In genomic region chr1:53373246-53373645, GRCh38 we compare ENCODE assay signal across 13 cellular contexts.
"Had no signal": no experiment of that assay in that cellular context is flagged by ENCODE, and none has a peak within 500 bp of the region (broad histone marks: within the 10 kb centered on the region; RNA-seq: fewer than 3 reads in every experiment).

No MANE protein-coding gene starts in this region.

- H3K9me3 ChIP-seq: gastroesophageal sphincter, left ventricle myocardium inferior, mucosa of descending colon had no signal

- DNase-seq: activated CD4-positive, alpha-beta T cell treated with anti-CD3 and anti-CD28 coated beads, Interleukin-2, amount 50 U/mL, for 4 hours; activated T-cell treated with anti-CD3 and anti-CD28 coated beads, Interleukin-2, amount 50 U/mL, for 4 hours; anterior cingulate cortex; erythroblast; left ventricle myocardium inferior; mucosa of descending colon; retina; stimulated activated CD4-positive, alpha-beta T cell treated with anti-CD3 and anti-CD28 coated beads, Interleukin-15, amount 100 ng/mL, for 24 hours; stimulated activated CD4-positive, alpha-beta T cell treated with anti-CD3 and anti-CD28 coated beads, Interleukin-4, amount 100 ng/mL, for 4 hours; stimulated activated CD8-positive, alpha-beta memory T cell treated with anti-CD3 and anti-CD28 coated beads, Interleukin-4, amount 100 ng/mL, for 48 hours had no signal

- H3K27ac ChIP-seq: gastroesophageal sphincter, left ventricle myocardium inferior had no signal

- H3K36me3 Mint-ChIP-seq: naive thymus-derived CD4-positive, alpha-beta T cell had no signal

- H3K36me3 ChIP-seq: gastroesophageal sphincter, left ventricle myocardium inferior had no signal

- H3K4me1 ChIP-seq: gastroesophageal sphincter had no signal

- H3K4me3 ChIP-seq: gastroesophageal sphincter, left ventricle myocardium inferior, mucosa of descending colon had no signal

- H3K27ac Mint-ChIP-seq: naive thymus-derived CD4-positive, alpha-beta T cell; stimulated activated naive CD8-positive, alpha-beta T cell treated with anti-CD3 and anti-CD28 coated beads, Interleukin-15, Interleukin-2, amounts not matched to agents 100 ng/mL and 50 ng/mL, for 24 hours had no signal

- ATAC-seq: activated T-cell treated with anti-CD3 and anti-CD28 coated beads, Interleukin-2, amount 50 U/mL, for 4 hours; gastroesophageal sphincter; mucosa of descending colon; naive thymus-derived CD4-positive, alpha-beta T cell had no signal

- H3K4me3 Mint-ChIP-seq: activated T-cell treated with anti-CD3 and anti-CD28 coated beads, Interleukin-2, amount 50 U/mL, for 4 hours; naive thymus-derived CD4-positive, alpha-beta T cell; stimulated activated naive CD8-positive, alpha-beta T cell treated with anti-CD3 and anti-CD28 coated beads, Interleukin-15, Interleukin-2, amounts not matched to agents 100 ng/mL and 50 ng/mL, for 24 hours had no signal

- H3K27me3 Mint-ChIP-seq: stimulated activated naive CD8-positive, alpha-beta T cell treated with anti-CD3 and anti-CD28 coated beads, Interleukin-15, Interleukin-2, amounts not matched to agents 100 ng/mL and 50 ng/mL, for 24 hours had no signal

- H3K9me3 Mint-ChIP-seq: activated T-cell treated with anti-CD3 and anti-CD28 coated beads, Interleukin-2, amount 50 U/mL, for 4 hours; naive thymus-derived CD4-positive, alpha-beta T cell; stimulated activated naive CD8-positive, alpha-beta T cell treated with anti-CD3 and anti-CD28 coated beads, Interleukin-15, Interleukin-2, amounts not matched to agents 100 ng/mL and 50 ng/mL, for 24 hours had no signal
